Comparison of ENCODE assay signal across 1 cellular context in genomic region chr6:73452107-73452461, GRCh38.
TF ChIP-seq lines count a peak whose summit lies in the region.

CGAS (minus strand) TSS chr6:73452297; CDS start chr6:73452181, 116 bp downstream.

TF ChIP-seq in SK-N-SH, 30 proteins besides CTCF, POLR2A, EP300 and RAD21 (continued from another document):
- no peak for TF ChIP-seq REST (IDR thresholded peaks at IDR 0.05; ENCODE audit: low read depth, low read length)
- no peak for TF ChIP-seq FOXM1 (IDR thresholded peaks at IDR 0.05; ENCODE audit: low read depth)
- TF ChIP-seq PBX3 (IDR thresholded peaks at IDR 0.05) = no peak
- TF ChIP-seq MAX (IDR thresholded peaks at IDR 0.05; ENCODE audit: low read depth) = no peak
- no peak for TF ChIP-seq SMC3 (IDR thresholded peaks at IDR 0.05; ENCODE audit: low read depth, low read length)
- TF ChIP-seq TEAD4 (IDR thresholded peaks at IDR 0.05; ENCODE audit: borderline replicate concordance, insufficient read depth) = no peak
